In the genomic region with DNA sequence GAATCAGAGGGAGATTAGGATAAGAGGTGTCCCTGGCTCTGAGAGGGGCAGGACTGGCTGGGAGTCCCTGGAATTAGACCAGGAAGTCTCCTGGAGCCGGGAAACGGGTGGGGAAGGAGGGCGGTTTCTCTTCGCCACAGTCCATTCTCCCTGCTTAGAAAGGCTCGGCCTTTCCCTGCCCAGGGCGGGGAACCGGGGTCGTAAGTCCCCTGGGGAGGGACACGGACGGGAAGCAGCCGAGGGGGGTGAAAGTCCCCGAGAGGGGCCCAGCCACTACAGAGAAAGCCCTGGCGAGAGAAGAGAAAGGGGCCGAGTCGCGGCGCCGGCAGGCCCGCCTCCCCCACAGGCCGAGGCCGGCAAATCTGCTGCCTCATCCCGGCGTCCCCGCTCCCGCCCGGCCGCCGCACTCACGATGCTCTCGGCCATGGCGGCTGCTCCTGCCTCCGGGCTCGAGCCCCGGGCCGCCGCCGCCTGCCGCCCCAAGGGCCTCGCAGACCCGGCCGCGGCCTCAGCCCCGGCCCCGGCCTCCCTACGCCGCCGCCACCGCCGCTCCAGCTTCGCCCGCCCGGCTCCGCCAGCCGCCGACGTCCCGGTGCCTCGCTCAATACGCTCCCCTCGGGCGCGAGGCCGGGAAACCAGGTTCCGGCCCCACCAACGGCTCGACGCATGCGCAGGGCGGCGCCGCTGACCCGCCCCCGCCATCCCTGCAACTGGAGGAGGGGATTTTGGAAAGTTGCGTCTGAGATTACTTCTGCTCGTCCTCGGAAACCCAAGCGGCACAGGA, we compare ENCODE assay signal across 1 cellular context.
TF ChIP-seq lines count a peak whose summit lies in the region.

A gene (minus strand): TSS at position 608 of the 784 bp plus-strand sequence. CDS start 182 bp downstream, at position 426.
A gene (plus strand): TSS at position 692 of the 784 bp plus-strand sequence. CDS start 5,217 bp downstream, outside the sequence.

TF ChIP-seq in K562, 482 proteins besides CTCF, POLR2A, EP300 and RAD21 (continued from another document and continues in another):
- TF ChIP-seq, protein P1, sequence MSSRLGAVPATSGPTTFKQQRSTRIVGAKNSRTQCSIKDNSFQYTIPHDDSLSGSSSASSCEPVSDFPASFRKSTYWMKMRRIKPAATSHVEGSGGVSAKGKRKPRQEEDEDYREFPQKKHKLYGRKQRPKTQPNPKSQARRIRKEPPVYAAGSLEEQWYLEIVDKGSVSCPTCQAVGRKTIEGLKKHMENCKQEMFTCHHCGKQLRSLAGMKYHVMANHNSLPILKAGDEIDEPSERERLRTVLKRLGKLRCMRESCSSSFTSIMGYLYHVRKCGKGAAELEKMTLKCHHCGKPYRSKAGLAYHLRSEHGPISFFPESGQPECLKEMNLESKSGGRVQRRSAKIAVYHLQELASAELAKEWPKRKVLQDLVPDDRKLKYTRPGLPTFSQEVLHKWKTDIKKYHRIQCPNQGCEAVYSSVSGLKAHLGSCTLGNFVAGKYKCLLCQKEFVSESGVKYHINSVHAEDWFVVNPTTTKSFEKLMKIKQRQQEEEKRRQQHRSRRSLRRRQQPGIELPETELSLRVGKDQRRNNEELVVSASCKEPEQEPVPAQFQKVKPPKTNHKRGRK (tag; IDR thresholded peaks at IDR 0.05): no peak
- TF ChIP-seq, protein P2, sequence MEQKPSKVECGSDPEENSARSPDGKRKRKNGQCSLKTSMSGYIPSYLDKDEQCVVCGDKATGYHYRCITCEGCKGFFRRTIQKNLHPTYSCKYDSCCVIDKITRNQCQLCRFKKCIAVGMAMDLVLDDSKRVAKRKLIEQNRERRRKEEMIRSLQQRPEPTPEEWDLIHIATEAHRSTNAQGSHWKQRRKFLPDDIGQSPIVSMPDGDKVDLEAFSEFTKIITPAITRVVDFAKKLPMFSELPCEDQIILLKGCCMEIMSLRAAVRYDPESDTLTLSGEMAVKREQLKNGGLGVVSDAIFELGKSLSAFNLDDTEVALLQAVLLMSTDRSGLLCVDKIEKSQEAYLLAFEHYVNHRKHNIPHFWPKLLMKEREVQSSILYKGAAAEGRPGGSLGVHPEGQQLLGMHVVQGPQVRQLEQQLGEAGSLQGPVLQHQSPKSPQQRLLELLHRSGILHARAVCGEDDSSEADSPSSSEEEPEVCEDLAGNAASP (IDR thresholded peaks at IDR 0.05): no peak
- no peak for TF ChIP-seq RHOXF2B (CRISPR knock-in tag; conservative IDR thresholded peaks at IDR 0.05)
- TF ChIP-seq, protein P3, sequence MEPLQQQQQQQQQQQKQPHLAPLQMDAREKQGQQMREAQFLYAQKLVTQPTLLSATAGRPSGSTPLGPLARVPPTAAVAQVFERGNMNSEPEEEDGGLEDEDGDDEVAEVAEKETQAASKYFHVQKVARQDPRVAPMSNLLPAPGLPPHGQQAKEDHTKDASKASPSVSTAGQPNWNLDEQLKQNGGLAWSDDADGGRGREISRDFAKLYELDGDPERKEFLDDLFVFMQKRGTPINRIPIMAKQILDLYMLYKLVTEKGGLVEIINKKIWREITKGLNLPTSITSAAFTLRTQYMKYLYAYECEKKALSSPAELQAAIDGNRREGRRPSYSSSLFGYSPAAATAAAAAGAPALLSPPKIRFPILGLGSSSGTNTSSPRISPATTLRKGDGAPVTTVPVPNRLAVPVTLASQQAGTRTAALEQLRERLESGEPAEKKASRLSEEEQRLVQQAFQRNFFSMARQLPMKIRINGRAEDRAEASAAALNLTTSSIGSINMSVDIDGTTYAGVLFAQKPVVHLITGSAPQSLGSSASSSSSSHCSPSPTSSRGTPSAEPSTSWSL (CRISPR knock-in tag; IDR thresholded peaks at IDR 0.05; ENCODE audit: borderline replicate concordance): no peak; the same call in 1 of the 2 replicates
- no peak for TF ChIP-seq NUFIP1 (IDR thresholded peaks at IDR 0.05; ENCODE audit: partially characterized antibody)
- no peak for TF ChIP-seq PCBP1 (IDR thresholded peaks at IDR 0.05; ENCODE audit: low read depth, low read length, poor library complexity, severe bottlenecking)
- TF ChIP-seq, protein P4, sequence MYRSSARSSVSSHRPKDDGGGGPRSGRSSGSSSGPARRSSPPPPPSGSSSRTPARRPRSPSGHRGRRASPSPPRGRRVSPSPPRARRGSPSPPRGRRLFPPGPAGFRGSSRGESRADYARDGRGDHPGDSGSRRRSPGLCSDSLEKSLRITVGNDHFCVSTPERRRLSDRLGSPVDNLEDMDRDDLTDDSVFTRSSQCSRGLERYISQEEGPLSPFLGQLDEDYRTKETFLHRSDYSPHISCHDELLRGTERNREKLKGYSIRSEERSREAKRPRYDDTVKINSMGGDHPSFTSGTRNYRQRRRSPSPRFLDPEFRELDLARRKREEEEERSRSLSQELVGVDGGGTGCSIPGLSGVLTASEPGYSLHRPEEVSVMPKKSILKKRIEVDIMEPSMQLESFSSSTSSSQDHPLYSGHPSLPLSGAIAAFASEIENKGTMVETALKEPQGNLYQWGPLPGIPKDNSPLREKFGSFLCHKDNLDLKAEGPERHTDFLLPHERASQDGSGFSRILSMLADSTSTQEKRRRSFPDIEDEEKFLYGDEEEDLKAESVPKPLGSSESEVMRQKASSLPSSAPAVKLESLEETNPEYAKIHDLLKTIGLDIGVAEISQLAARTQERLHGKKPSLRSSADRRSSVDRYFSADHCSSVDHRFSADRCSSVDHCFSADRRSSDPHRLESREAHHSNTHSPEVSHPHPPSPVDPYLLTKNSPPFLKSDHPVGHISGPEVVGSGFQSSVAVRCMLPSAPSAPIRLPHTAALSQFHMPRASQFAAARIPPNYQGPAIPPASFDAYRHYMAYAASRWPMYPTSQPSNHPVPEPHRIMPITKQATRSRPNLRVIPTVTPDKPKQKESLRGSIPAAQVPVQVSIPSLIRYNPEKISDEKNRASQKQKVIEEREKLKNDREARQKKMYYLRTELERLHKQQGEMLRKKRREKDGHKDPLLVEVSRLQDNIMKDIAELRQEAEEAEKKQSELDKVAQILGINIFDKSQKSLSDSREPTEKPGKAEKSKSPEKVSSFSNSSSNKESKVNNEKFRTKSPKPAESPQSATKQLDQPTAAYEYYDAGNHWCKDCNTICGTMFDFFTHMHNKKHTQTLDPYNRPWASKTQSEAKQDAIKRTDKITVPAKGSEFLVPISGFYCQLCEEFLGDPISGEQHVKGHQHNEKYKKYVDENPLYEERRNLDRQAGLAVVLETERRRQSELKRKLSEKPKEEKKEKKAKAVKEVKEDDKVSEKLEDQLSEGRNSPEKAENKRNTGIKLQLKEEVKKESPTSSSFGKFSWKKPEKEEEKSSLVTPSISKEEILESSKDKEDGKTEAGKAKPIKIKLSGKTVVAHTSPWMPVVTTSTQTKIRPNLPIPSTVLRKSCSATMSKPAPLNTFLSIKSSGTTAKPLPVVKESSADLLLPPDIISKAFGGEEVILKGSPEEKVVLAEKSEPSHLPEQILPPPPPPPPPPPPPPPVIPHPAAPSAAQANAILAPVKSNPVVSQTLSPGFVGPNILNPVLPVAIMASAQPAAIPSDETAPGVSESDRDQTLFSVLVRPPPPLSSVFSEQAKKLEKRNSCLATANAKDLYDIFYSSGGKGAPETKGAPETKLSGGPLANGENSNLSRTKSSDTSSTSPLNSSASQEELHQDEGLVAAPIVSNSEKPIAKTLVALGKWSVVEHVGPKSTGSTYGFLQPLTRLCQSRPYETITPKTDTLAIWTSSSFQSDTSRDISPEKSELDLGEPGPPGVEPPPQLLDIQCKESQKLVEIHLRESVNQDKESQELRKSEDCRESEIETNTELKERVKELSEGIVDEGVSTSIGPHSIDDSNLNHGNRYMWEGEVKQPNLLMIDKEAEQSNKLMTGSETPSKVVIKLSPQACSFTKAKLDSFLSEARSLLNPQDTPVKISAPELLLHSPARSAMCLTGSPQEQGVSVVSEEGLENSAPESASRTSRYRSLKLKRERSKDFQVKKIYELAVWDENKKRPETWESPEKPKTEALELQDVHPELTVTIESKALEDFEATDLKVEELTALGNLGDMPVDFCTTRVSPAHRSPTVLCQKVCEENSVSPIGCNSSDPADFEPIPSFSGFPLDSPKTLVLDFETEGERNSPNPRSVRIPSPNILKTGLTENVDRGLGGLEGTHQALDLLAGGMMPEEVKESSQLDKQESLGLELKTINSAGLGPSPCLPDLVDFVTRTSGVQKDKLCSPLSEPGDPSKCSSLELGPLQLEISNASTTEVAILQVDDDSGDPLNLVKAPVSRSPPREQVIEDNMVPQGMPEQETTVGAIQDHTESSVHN (IDR thresholded peaks at IDR 0.05; ENCODE audit: borderline replicate concordance in 1 of 2, low read depth in 1 of 2): no peak
- no peak for TF ChIP-seq SETDB1 (IDR thresholded peaks at IDR 0.05; ENCODE audit: low read length)
- peak; percentile 68 for TF ChIP-seq ZNF316 (IDR thresholded peaks at IDR 0.05)
- TF ChIP-seq POLR2AphosphoS2 (IDR thresholded peaks at IDR 0.05; ENCODE audit: low read length): no peak
- TF ChIP-seq ZNF699 (CRISPR knock-in tag; IDR thresholded peaks at IDR 0.05; ENCODE audit: insufficient replicate concordance): no peak
- TF ChIP-seq ZNF324 (CRISPR knock-in tag; IDR thresholded peaks at IDR 0.05): no peak
- TF ChIP-seq, protein P5, sequence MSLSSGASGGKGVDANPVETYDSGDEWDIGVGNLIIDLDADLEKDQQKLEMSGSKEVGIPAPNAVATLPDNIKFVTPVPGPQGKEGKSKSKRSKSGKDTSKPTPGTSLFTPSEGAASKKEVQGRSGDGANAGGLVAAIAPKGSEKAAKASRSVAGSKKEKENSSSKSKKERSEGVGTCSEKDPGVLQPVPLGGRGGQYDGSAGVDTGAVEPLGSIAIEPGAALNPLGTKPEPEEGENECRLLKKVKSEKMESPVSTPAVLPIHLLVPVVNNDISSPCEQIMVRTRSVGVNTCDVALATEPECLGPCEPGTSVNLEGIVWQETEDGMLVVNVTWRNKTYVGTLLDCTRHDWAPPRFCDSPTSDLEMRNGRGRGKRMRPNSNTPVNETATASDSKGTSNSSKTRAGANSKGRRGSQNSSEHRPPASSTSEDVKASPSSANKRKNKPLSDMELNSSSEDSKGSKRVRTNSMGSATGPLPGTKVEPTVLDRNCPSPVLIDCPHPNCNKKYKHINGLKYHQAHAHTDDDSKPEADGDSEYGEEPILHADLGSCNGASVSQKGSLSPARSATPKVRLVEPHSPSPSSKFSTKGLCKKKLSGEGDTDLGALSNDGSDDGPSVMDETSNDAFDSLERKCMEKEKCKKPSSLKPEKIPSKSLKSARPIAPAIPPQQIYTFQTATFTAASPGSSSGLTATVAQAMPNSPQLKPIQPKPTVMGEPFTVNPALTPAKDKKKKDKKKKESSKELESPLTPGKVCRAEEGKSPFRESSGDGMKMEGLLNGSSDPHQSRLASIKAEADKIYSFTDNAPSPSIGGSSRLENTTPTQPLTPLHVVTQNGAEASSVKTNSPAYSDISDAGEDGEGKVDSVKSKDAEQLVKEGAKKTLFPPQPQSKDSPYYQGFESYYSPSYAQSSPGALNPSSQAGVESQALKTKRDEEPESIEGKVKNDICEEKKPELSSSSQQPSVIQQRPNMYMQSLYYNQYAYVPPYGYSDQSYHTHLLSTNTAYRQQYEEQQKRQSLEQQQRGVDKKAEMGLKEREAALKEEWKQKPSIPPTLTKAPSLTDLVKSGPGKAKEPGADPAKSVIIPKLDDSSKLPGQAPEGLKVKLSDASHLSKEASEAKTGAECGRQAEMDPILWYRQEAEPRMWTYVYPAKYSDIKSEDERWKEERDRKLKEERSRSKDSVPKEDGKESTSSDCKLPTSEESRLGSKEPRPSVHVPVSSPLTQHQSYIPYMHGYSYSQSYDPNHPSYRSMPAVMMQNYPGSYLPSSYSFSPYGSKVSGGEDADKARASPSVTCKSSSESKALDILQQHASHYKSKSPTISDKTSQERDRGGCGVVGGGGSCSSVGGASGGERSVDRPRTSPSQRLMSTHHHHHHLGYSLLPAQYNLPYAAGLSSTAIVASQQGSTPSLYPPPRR (CRISPR knock-in tag; IDR thresholded peaks at IDR 0.05; ENCODE audit: borderline replicate concordance): no peak
- TF ChIP-seq MCM3 (IDR thresholded peaks at IDR 0.05): no peak
- TF ChIP-seq ETV5 (CRISPR knock-in tag; IDR thresholded peaks at IDR 0.05; ENCODE audit: low read depth): no peak
- peak; percentile 96 for TF ChIP-seq POLR2G (IDR thresholded peaks at IDR 0.05; ENCODE audit: low read depth, low read length)
- TF ChIP-seq ZNF75A (CRISPR knock-in tag; IDR thresholded peaks at IDR 0.05): no peak
- TF ChIP-seq RBM25 (IDR thresholded peaks at IDR 0.05; ENCODE audit: low read depth, low read length, severe bottlenecking): peak; percentile 26
- peak; percentile 27; the same call in 1 of the 2 replicates for TF ChIP-seq HIVEP1 (CRISPR knock-in tag; IDR thresholded peaks at IDR 0.05)
- peak; percentile 69 for TF ChIP-seq CREB1 (IDR thresholded peaks at IDR 0.05)
- TF ChIP-seq CREB1 (CRISPR knock-in tag; IDR thresholded peaks at IDR 0.05): peak; percentile 69; the same call in 1 of the 2 replicates
- TF ChIP-seq NR2C2 (CRISPR knock-in tag; IDR thresholded peaks at IDR 0.05): no peak
- peak; percentile 68 for TF ChIP-seq NR2C2 (tag; IDR thresholded peaks at IDR 0.05)
- TF ChIP-seq, protein P6, sequence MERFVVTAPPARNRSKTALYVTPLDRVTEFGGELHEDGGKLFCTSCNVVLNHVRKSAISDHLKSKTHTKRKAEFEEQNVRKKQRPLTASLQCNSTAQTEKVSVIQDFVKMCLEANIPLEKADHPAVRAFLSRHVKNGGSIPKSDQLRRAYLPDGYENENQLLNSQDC (CRISPR knock-in tag; IDR thresholded peaks at IDR 0.05): no peak
- no peak for TF ChIP-seq MCM2 (IDR thresholded peaks at IDR 0.05; ENCODE audit: low read depth)
- no peak for TF ChIP-seq HNRNPH1 (optimal IDR thresholded peaks at IDR 0.05; ENCODE audit: low read depth, low read length)
- TF ChIP-seq ESRRA (IDR thresholded peaks at IDR 0.05; ENCODE audit: borderline replicate concordance, low read depth): peak; percentile 41; the same call in 1 of the 2 replicates
- TF ChIP-seq, protein P7, sequence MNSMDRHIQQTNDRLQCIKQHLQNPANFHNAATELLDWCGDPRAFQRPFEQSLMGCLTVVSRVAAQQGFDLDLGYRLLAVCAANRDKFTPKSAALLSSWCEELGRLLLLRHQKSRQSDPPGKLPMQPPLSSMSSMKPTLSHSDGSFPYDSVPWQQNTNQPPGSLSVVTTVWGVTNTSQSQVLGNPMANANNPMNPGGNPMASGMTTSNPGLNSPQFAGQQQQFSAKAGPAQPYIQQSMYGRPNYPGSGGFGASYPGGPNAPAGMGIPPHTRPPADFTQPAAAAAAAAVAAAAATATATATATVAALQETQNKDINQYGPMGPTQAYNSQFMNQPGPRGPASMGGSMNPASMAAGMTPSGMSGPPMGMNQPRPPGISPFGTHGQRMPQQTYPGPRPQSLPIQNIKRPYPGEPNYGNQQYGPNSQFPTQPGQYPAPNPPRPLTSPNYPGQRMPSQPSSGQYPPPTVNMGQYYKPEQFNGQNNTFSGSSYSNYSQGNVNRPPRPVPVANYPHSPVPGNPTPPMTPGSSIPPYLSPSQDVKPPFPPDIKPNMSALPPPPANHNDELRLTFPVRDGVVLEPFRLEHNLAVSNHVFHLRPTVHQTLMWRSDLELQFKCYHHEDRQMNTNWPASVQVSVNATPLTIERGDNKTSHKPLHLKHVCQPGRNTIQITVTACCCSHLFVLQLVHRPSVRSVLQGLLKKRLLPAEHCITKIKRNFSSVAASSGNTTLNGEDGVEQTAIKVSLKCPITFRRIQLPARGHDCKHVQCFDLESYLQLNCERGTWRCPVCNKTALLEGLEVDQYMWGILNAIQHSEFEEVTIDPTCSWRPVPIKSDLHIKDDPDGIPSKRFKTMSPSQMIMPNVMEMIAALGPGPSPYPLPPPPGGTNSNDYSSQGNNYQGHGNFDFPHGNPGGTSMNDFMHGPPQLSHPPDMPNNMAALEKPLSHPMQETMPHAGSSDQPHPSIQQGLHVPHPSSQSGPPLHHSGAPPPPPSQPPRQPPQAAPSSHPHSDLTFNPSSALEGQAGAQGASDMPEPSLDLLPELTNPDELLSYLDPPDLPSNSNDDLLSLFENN (IDR thresholded peaks at IDR 0.05; ENCODE audit: low read depth in 2 of 2, low read length in 2 of 2): peak in 1 of 2 experiments; percentile 69; a peak in 1 of 4 replicates
- no peak for TF ChIP-seq SRSF3 (IDR thresholded peaks at IDR 0.05; ENCODE audit: insufficient read depth, low read length)
- TF ChIP-seq, protein P8, sequence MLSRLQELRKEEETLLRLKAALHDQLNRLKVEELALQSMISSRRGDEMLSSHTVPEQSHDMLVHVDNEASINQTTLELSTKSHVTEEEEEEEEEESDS (CRISPR knock-in tag; IDR thresholded peaks at IDR 0.05): no peak
- peak; percentile 47 for TF ChIP-seq FOSL1 (tag; conservative IDR thresholded peaks at IDR 0.05)
